1 cellular context compared by ENCODE assay signal in genomic region chr6:33719326-33719987, GRCh38.
TF ChIP-seq lines count a peak whose summit lies in the region.

No MANE protein-coding gene starts in this region.

TF ChIP-seq in H1, 55 proteins besides CTCF, POLR2A, EP300 and RAD21:
- TF ChIP-seq KDM4A (IDR thresholded peaks at IDR 0.05; ENCODE audit: low read depth, low read length, severe bottlenecking) (no peak), BACH1 (IDR thresholded peaks at IDR 0.05; ENCODE audit: low read length) (no peak), JUN (IDR thresholded peaks at IDR 0.05; ENCODE audit: low read depth, low read length) (no peak), SP1 (IDR thresholded peaks at IDR 0.05; ENCODE audit: low read depth, low read length) (no peak), CREB1 (IDR thresholded peaks at IDR 0.05) (no peak), KDM5A (IDR thresholded peaks at IDR 0.05; ENCODE audit: low read length) (no peak), POU5F1 (IDR thresholded peaks at IDR 0.05; ENCODE audit: low read depth, low read length) (no peak), SP4 (IDR thresholded peaks at IDR 0.05; ENCODE audit: low read length) (no peak)
